Comparison of ENCODE assay signal across 10 cellular contexts in genomic region chr12:71639341-71639760, GRCh38. TPM values are rescaled to one million over a fixed set of nuclear protein-coding genes. Genes with fewer than 3 reads are reported as not detected.
DNase-seq lines count a peak whose midpoint lies in the region; ATAC-seq and TF ChIP-seq lines count a peak whose summit lies in the region.
"Had no signal": no experiment of that assay in that cellular context is flagged by ENCODE, and none has a peak within 500 bp of the region (broad histone marks: within the 10 kb centered on the region; RNA-seq: fewer than 3 reads in every experiment).

No MANE protein-coding gene starts in this region.

- no peaks in the 10 kb centered on the region for H3K79me2 ChIP-seq in Loucy (ENCODE audit: insufficient read depth, low read length)

- no peak overlapping the region for H3K4me2 ChIP-seq in Loucy (ENCODE audit: low read depth, low read length, poor library complexity, severe bottlenecking)

- peaks cover 84% of the 10 kb centered on the region for H3K36me3 ChIP-seq in left ventricle myocardium inferior
- peaks cover 84% of the 10 kb centered on the region for H3K36me3 ChIP-seq in Loucy (ENCODE audit: insufficient read depth, low read length)
- peaks cover 60% of the 10 kb centered on the region for H3K36me3 ChIP-seq in effector memory CD4-positive, alpha-beta T cell (ENCODE audit: control insufficient read depth, insufficient read depth, low read length)

- no peaks in the 10 kb centered on the region for H3K4me1 ChIP-seq in left ventricle myocardium inferior
- no peaks in the 10 kb centered on the region for H3K4me1 ChIP-seq in Loucy (ENCODE audit: insufficient read depth, low read length, poor library complexity, severe bottlenecking)
- H3K4me1 ChIP-seq in effector memory CD4-positive, alpha-beta T cell (ENCODE audit: control insufficient read depth, insufficient read depth, low read length, poor library complexity, severe bottlenecking): no peaks in the 10 kb centered on the region

- H3K9ac ChIP-seq in Loucy (ENCODE audit: low read depth, low read length, poor library complexity, severe bottlenecking): no peak overlapping the region

- no peaks in the 10 kb centered on the region for H3F3A ChIP-seq in Loucy (ENCODE audit: low read depth)

- H2AFZ ChIP-seq in Loucy (ENCODE audit: low read length): no peak overlapping the region

- no peak for TF ChIP-seq CTCF in left ventricle myocardium inferior (IDR thresholded peaks at IDR 0.05; ENCODE audit: borderline replicate concordance)
- peak; percentile 59 for TF ChIP-seq CTCF in Loucy (conservative IDR thresholded peaks at IDR 0.05; ENCODE audit: low read length)
- peak; percentile 47 for TF ChIP-seq CTCF in epithelial cell of proximal tubule (conservative IDR thresholded peaks at IDR 0.05; ENCODE audit: low read depth, low read length)

- H3K4me3 ChIP-seq in left ventricle myocardium inferior (no peak overlapping the region), Loucy (ENCODE audit: low read length, poor library complexity, severe bottlenecking) (no peak overlapping the region), epithelial cell of proximal tubule (ENCODE audit: low read depth, low read length) (no peak overlapping the region)
- no peak overlapping the region for H3K4me3 ChIP-seq in effector memory CD4-positive, alpha-beta T cell (ENCODE audit: insufficient read depth, low read depth, low read length, poor library complexity, severe bottlenecking)
- H3K4me3 ChIP-seq: SK-N-MC had no signal

- no peak for DNase-seq in Right ventricle myocardium superior
- DNase-seq in left ventricle myocardium inferior: no peak
- no peak for DNase-seq in epithelial cell of proximal tubule (ENCODE audit: low read depth)
- DNase-seq in effector memory CD4-positive, alpha-beta T cell: no peak
- DNase-seq in cerebellum (ENCODE audit: low spot score): no peak
- DNase-seq: stimulated activated CD4-positive, alpha-beta T cell treated with anti-CD3 and anti-CD28 coated beads, Interleukin-4, amount 100 ng/mL, for 1 hour had no signal

- no peaks in the 10 kb centered on the region for H3K9me3 ChIP-seq in left ventricle myocardium inferior (replicated peaks)
- H3K9me3 ChIP-seq in Loucy (ENCODE audit: insufficient read depth, low read depth, low read length): no peaks in the 10 kb centered on the region
- H3K9me3 ChIP-seq in effector memory CD4-positive, alpha-beta T cell (ENCODE audit: control insufficient read depth, low read length): no peaks in the 10 kb centered on the region

- no peaks in the 10 kb centered on the region for H3K9me2 ChIP-seq in Loucy (replicated peaks; ENCODE audit: low read depth, low read length)

- H4K20me1 ChIP-seq in Loucy (ENCODE audit: insufficient read depth, low read length, poor library complexity, severe bottlenecking): peaks cover 8% of the 10 kb centered on the region

- ATAC-seq in Right ventricle myocardium superior (ENCODE audit: poor library complexity): peak; percentile 56
- no peak for ATAC-seq in HG02623 (IDR thresholded peaks at IDR 0.05; ENCODE audit: unreplicated experiment)
- ATAC-seq in HG03521 (IDR thresholded peaks at IDR 0.05; ENCODE audit: unreplicated experiment): no peak

- no peak overlapping the region for H3K27ac ChIP-seq in left ventricle myocardium inferior (replicated peaks)
- no peak overlapping the region for H3K27ac ChIP-seq in effector memory CD4-positive, alpha-beta T cell (ENCODE audit: insufficient read depth, low read length, poor library complexity, severe bottlenecking)

- no peaks in the 10 kb centered on the region for H3K27me3 ChIP-seq in left ventricle myocardium inferior (ENCODE audit: low read depth)
- no peaks in the 10 kb centered on the region for H3K27me3 ChIP-seq in Loucy (ENCODE audit: insufficient read depth, low read length, poor library complexity, severe bottlenecking)
- H3K27me3 ChIP-seq in effector memory CD4-positive, alpha-beta T cell (replicated peaks; ENCODE audit: control insufficient read depth, insufficient read depth, low read length, poor library complexity, severe bottlenecking): no peaks in the 10 kb centered on the region

- intact Hi-C loops in Right ventricle myocardium superior (cut with DNase I) (no loop called here), left ventricle myocardium inferior (cut with micrococcal nuclease) (no loop called here)

RNA-seq across cellular contexts. Expression of gene ZFC3H1, which starts 24.3 kb away (rescaled TPM):
- total RNA-seq in Right ventricle myocardium superior (17.9 TPM), left ventricle myocardium inferior (18.3 TPM), epithelial cell of proximal tubule (11.1 and 42.0 TPM in 2 replicates), cerebellum (68.7 TPM)

RNA-seq across cellular contexts. Expression of gene THAP2, which starts 24.8 kb away (rescaled TPM):
- 10.2 TPM for total RNA-seq in Right ventricle myocardium superior
- total RNA-seq in left ventricle myocardium inferior: 6.6 TPM
- 1.4 and 3.9 TPM in 2 replicates for total RNA-seq in epithelial cell of proximal tubule
- total RNA-seq in cerebellum: 29.1 TPM

RNA-seq across cellular contexts. Expression of gene TMEM19, which starts 46.5 kb away (rescaled TPM):
- total RNA-seq in Right ventricle myocardium superior (27.3 TPM), left ventricle myocardium inferior (25.1 TPM), epithelial cell of proximal tubule (18.1 and 27.8 TPM in 2 replicates), cerebellum (36.8 TPM)
